Comparison of ENCODE assay signal across 24 cellular contexts in genomic region chr6:161891542-161891941, GRCh38.
"Had no signal": no experiment of that assay in that cellular context is flagged by ENCODE, and none has a peak within 500 bp of the region (broad histone marks: within the 10 kb centered on the region; RNA-seq: fewer than 3 reads in every experiment).

No MANE protein-coding gene starts in this region.

- H3K27me3 ChIP-seq: brain microvascular endothelial cell, heart right ventricle, right lobe of liver, vagina had no signal

- H3K4me1 ChIP-seq: lower lobe of right lung, right lobe of liver had no signal

- DNase-seq: activated CD4-positive, alpha-beta T cell treated with anti-CD3 and anti-CD28 coated beads, Interleukin-2, amount 50 U/mL, for 4 hours; activated CD8-positive, alpha-beta memory T cell treated with anti-CD3 and anti-CD28 coated beads for 24 hours; activated CD8-positive, alpha-beta memory T cell treated with anti-CD3 and anti-CD28 coated beads, Interleukin-2, amount 50 U/mL, for 4 hours; activated naive CD4-positive, alpha-beta T cell; activated naive CD8-positive, alpha-beta T cell treated with anti-CD3 and anti-CD28 coated beads for 36 hours; activated T-cell treated with anti-CD3 and anti-CD28 coated beads, Interleukin-2, amount 50 U/mL, for 24 hours; brain microvascular endothelial cell; caudate nucleus; dermis blood vessel endothelial cell; effector CD8-positive, alpha-beta T cell; erythroblast; foreskin fibroblast; heart right ventricle; kidney; lower lobe of right lung; naive B cell; occipital lobe; posterior cingulate gyrus; right lobe of liver; small intestine; stimulated activated CD4-positive, alpha-beta T cell treated with anti-CD3 and anti-CD28 coated beads, Interleukin-2, amount 100 ng/mL, for 24 hours had no signal

- H3K36me3 ChIP-seq: brain microvascular endothelial cell, heart right ventricle, lower lobe of right lung, right lobe of liver, vagina had no signal

- H3K27ac ChIP-seq: brain microvascular endothelial cell, heart right ventricle, lower lobe of right lung, right lobe of liver, vagina had no signal

- ATAC-seq: left lobe of liver; lower lobe of right lung; right lobe of liver; stimulated activated effector memory CD8-positive, alpha-beta T cell treated with anti-CD3 and anti-CD28 coated beads, Interleukin-12 subunit alpha, Interleukin-12 subunit beta, amount 100 ng/mL, for 72 hours had no signal

- H3K4me3 ChIP-seq: lower lobe of right lung, right lobe of liver, vagina had no signal

- H3K9me3 ChIP-seq: heart right ventricle, lower lobe of right lung, right lobe of liver, vagina had no signal
